In genomic region chr20:62364911-62365736, GRCh38 we compare ENCODE assay signal across 8 cellular contexts. TPM values are rescaled to one million over a fixed set of nuclear protein-coding genes. Genes with fewer than 3 reads are reported as not detected.
A peak's percentile ranks its signal among the peaks of the same experiment; 100 is the strongest.
DNase-seq lines count a peak whose midpoint lies in the region; ATAC-seq lines count a peak whose summit lies in the region.

No MANE protein-coding gene starts in this region.

- H3K27me3 Mint-ChIP-seq in naive thymus-derived CD8-positive, alpha-beta T cell, result peaks cover 6 to 52% (median 23%) of the 10 kb centered on the region in 5 donors

- no peaks in the 10 kb centered on the region for H3K9me3 ChIP-seq in HUES64 (ENCODE audit: insufficient read depth, low read depth, low read length)

- no peak for DNase-seq in caudate nucleus (lab: John Stamatoyannopoulos, UW)
- no peak for DNase-seq in stimulated activated effector memory CD8-positive, alpha-beta T cell treated with anti-CD3 and anti-CD28 coated beads, Interleukin-12 subunit alpha, Interleukin-12 subunit beta, amount 100 ng/mL, for 72 hours (ENCODE audit: low spot score in 2 of 2)
- no peak for DNase-seq in naive thymus-derived CD8-positive, alpha-beta T cell
- DNase-seq in cortex of kidney (lab: John Stamatoyannopoulos, UW), result no peak
- no peak for DNase-seq in activated CD4-positive, alpha-beta T cell treated with anti-CD3 and anti-CD28 coated beads, Interleukin-2, amount 50 U/mL, for 1 hour

- H3K4me1 ChIP-seq in HUES64 (ENCODE audit: insufficient read depth, low read length), result peaks cover 72% of the 10 kb centered on the region

- H3K27ac ChIP-seq in HUES64 (ENCODE audit: low read depth, low read length), result peak overlapping the region; percentile 92; the same call in 1 of the 2 replicates
- peak overlapping the region; percentile 21 for H3K27ac ChIP-seq in caudate nucleus (ENCODE audit: low read depth, low read length)
- H3K27ac ChIP-seq in layer of hippocampus (ENCODE audit: low read depth, low read length), result peak overlapping the region; percentile 64

- peaks cover 11% of the 10 kb centered on the region for H3K36me3 ChIP-seq in HUES64 (ENCODE audit: insufficient read depth, low read length)

- H3K9me3 Mint-ChIP-seq in stimulated activated effector memory CD8-positive, alpha-beta T cell treated with anti-CD3 and anti-CD28 coated beads, Interleukin-12 subunit alpha, Interleukin-12 subunit beta, amount 100 ng/mL, for 72 hours, result no peaks in the 10 kb centered on the region
- no peaks in the 10 kb centered on the region for H3K9me3 Mint-ChIP-seq in naive thymus-derived CD8-positive, alpha-beta T cell

- no peaks in the 10 kb centered on the region for H3K36me3 Mint-ChIP-seq in stimulated activated effector memory CD8-positive, alpha-beta T cell treated with anti-CD3 and anti-CD28 coated beads, Interleukin-12 subunit alpha, Interleukin-12 subunit beta, amount 100 ng/mL, for 72 hours
- peaks cover 0 to 3% (median 0%) of the 10 kb centered on the region in 3 donors for H3K36me3 Mint-ChIP-seq in naive thymus-derived CD8-positive, alpha-beta T cell

- H3K27me3 ChIP-seq in HUES64 (ENCODE audit: insufficient read depth, low read length), result no peaks in the 10 kb centered on the region
- no peaks in the 10 kb centered on the region for H3K27me3 ChIP-seq in layer of hippocampus (ENCODE audit: control insufficient read depth, insufficient read depth, low read length)

- H3K4me1 Mint-ChIP-seq in stimulated activated effector memory CD8-positive, alpha-beta T cell treated with anti-CD3 and anti-CD28 coated beads, Interleukin-12 subunit alpha, Interleukin-12 subunit beta, amount 100 ng/mL, for 72 hours, result peaks cover 13% of the 10 kb centered on the region
- peaks cover 2 to 16% (median 4%) of the 10 kb centered on the region in 4 donors for H3K4me1 Mint-ChIP-seq in naive thymus-derived CD8-positive, alpha-beta T cell

- no peak for ATAC-seq in stimulated activated effector memory CD8-positive, alpha-beta T cell treated with anti-CD3 and anti-CD28 coated beads, Interleukin-12 subunit alpha, Interleukin-12 subunit beta, amount 100 ng/mL, for 72 hours
- no peak for ATAC-seq in naive thymus-derived CD8-positive, alpha-beta T cell
- ATAC-seq in HG03342 (IDR thresholded peaks at IDR 0.05; ENCODE audit: unreplicated experiment), result no peak

- peak overlapping the region; percentile 80 for H3K4me3 ChIP-seq in HUES64 (ENCODE audit: low read length)

- POLR2A ChIA-PET in naive thymus-derived CD8-positive, alpha-beta T cell (lab: Charles Lee), result no interaction called here

- H3K4me3 Mint-ChIP-seq in stimulated activated effector memory CD8-positive, alpha-beta T cell treated with anti-CD3 and anti-CD28 coated beads, Interleukin-12 subunit alpha, Interleukin-12 subunit beta, amount 100 ng/mL, for 72 hours, result peak overlapping the region; percentile 39
- H3K4me3 Mint-ChIP-seq in naive thymus-derived CD8-positive, alpha-beta T cell, result peak overlapping the region in 5 of 10 donors; percentile 19 to 52 (median 44)

- H3K27ac Mint-ChIP-seq in stimulated activated effector memory CD8-positive, alpha-beta T cell treated with anti-CD3 and anti-CD28 coated beads, Interleukin-12 subunit alpha, Interleukin-12 subunit beta, amount 100 ng/mL, for 72 hours, result no peak overlapping the region
- H3K27ac Mint-ChIP-seq in naive thymus-derived CD8-positive, alpha-beta T cell, result no peak overlapping the region

- H3K9ac ChIP-seq in HUES64 (ENCODE audit: low read depth, low read length), result peak overlapping the region; percentile 35; the same call in 1 of the 2 replicates

- 86% methylated on average over 27 of the region's 27 CpGs for WGBS in HUES64

RNA-seq across cellular contexts. Expression of gene LAMA5, which starts 2.0 kb away (rescaled TPM):
- polyA plus RNA-seq in HUES64 (2013, experiment 1 of 2), result 53.2 TPM
- 64.5 TPM for polyA plus RNA-seq in HUES64 (2013, experiment 2 of 2)
- total RNA-seq in naive thymus-derived CD8-positive, alpha-beta T cell, result 1 to 10 TPM; 2.5 to 4.0 TPM
- under 1 TPM in 1 of 3 donors, not detected in 2; 0.27 TPM for polyA plus RNA-seq in naive thymus-derived CD8-positive, alpha-beta T cell

RNA-seq across cellular contexts. Expression of gene RPS21, which starts 21.8 kb away (rescaled TPM):
- 1,380 TPM for polyA plus RNA-seq in HUES64 (2013, experiment 1 of 2)
- polyA plus RNA-seq in HUES64 (2013, experiment 2 of 2), result 1,333 TPM
- total RNA-seq in naive thymus-derived CD8-positive, alpha-beta T cell, result 1,000 to 10,000 TPM; 3,205 to 3,496 TPM
- 1,000 to 10,000 TPM; 3,313 to 3,803 (median 3,517) TPM for polyA plus RNA-seq in naive thymus-derived CD8-positive, alpha-beta T cell

RNA-seq across cellular contexts. Expression of gene CABLES2, which starts 42.0 kb away (rescaled TPM):
- polyA plus RNA-seq in HUES64 (2013, experiment 1 of 2), result 8.8 TPM
- polyA plus RNA-seq in HUES64 (2013, experiment 2 of 2), result 9.9 TPM
- total RNA-seq in naive thymus-derived CD8-positive, alpha-beta T cell, result 1 to 10 TPM; 6.3 to 6.4 TPM
- polyA plus RNA-seq in naive thymus-derived CD8-positive, alpha-beta T cell, result 1 to 10 TPM in 2 of 3 donors, under 1 TPM in 1; 0.83 to 1.7 (median 1.1) TPM

Comparison
In these comparisons a context has a peak if more than half of its experiments do, and no peak if none do; other contexts are left out.
1. H3K27ac ChIP-seq: peak in every context shown above with its lines; median percentile 92 in HUES64; 64 in layer of hippocampus; 21 in caudate nucleus.